In the genomic region with DNA sequence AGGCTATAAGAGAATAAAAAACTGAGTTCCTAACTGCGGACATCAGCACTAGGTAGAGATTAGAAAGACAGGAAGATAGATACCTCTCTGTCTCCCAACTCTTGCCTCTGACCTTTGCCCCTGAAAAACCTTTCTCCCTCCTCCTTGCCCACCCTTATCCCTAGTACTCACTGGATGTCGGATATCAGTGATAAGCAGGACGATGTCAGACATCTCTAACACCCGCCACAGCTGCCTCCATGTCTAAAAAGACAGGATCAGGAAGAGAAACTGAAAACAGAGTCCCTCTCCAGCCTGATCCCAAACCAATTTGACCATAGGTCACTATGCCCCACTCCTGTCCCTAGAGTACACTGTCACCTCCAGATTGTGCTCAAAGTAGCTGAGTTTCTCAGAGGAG, we compare ENCODE assay signal across 11 cellular contexts. TPM values are rescaled to one million over a fixed set of nuclear protein-coding genes. Genes with fewer than 3 reads are reported as not detected.
A peak's percentile ranks its signal among the peaks of the same experiment; 100 is the strongest.
DNase-seq lines count a peak whose midpoint lies in the region; ATAC-seq and TF ChIP-seq lines count a peak whose summit lies in the region.
"Had no signal": no experiment of that assay in that cellular context is flagged by ENCODE, and none has a peak within 500 bp of the region (broad histone marks: within the 10 kb centered on the region; RNA-seq: fewer than 3 reads in every experiment).

No MANE protein-coding gene starts in this region.

- peak overlapping the region; percentile 100 for H3K4me2 ChIP-seq in skeletal muscle satellite cell (ENCODE audit: low read length)

- peaks cover 96% of the 10 kb centered on the region for H3K36me3 Mint-ChIP-seq in activated T-cell treated with anti-CD3 and anti-CD28 coated beads, Interleukin-2, amount 50 U/mL, for 24 hours (ENCODE audit: low read depth)
- H3K36me3 Mint-ChIP-seq in activated CD4-positive, alpha-beta memory T cell treated with anti-CD3 and anti-CD28 coated beads, Interleukin-2, amount 10 ng/mL, durations not matched to agents 7 days and 5 days (ENCODE audit: low read depth), result peaks cover 58% of the 10 kb centered on the region

- no peaks in the 10 kb centered on the region for H3K9me3 Mint-ChIP-seq in activated T-cell treated with anti-CD3 and anti-CD28 coated beads, Interleukin-2, amount 50 U/mL, for 24 hours
- no peaks in the 10 kb centered on the region for H3K9me3 Mint-ChIP-seq in activated CD4-positive, alpha-beta memory T cell treated with anti-CD3 and anti-CD28 coated beads, Interleukin-2, amount 10 ng/mL, durations not matched to agents 7 days and 5 days

- peaks cover 41% of the 10 kb centered on the region for H3K36me3 ChIP-seq in skeletal muscle satellite cell (ENCODE audit: insufficient read depth, low read length)

- no peak for ATAC-seq in HG03442 (IDR thresholded peaks at IDR 0.05; ENCODE audit: unreplicated experiment)

- no peaks in the 10 kb centered on the region for H3K9me3 ChIP-seq in skeletal muscle satellite cell (replicated peaks; ENCODE audit: low read length)

- H3K4me3 Mint-ChIP-seq in activated T-cell treated with anti-CD3 and anti-CD28 coated beads, Interleukin-2, amount 50 U/mL, for 24 hours, result peak overlapping the region; percentile 96
- H3K4me3 Mint-ChIP-seq in activated CD4-positive, alpha-beta memory T cell treated with anti-CD3 and anti-CD28 coated beads, Interleukin-2, amount 10 ng/mL, durations not matched to agents 7 days and 5 days, result peak overlapping the region; percentile 95

- H3K4me1 Mint-ChIP-seq in activated T-cell treated with anti-CD3 and anti-CD28 coated beads, Interleukin-2, amount 50 U/mL, for 24 hours (ENCODE audit: low read depth), result peaks cover 35% of the 10 kb centered on the region
- peaks cover 38% of the 10 kb centered on the region for H3K4me1 Mint-ChIP-seq in activated CD4-positive, alpha-beta memory T cell treated with anti-CD3 and anti-CD28 coated beads, Interleukin-2, amount 10 ng/mL, durations not matched to agents 7 days and 5 days

- peak overlapping the region; percentile 93 for H3K9ac ChIP-seq in skeletal muscle satellite cell (ENCODE audit: low read depth, low read length)

- H3K4me3 ChIP-seq in fibroblast of villous mesenchyme (ENCODE audit: low read depth, low read length), result peak overlapping the region; percentile 100
- no peak overlapping the region for H3K4me3 ChIP-seq in skeletal muscle satellite cell (ENCODE audit: low read length)

- peak overlapping the region; percentile 99 for H3K27ac Mint-ChIP-seq in activated T-cell treated with anti-CD3 and anti-CD28 coated beads, Interleukin-2, amount 50 U/mL, for 24 hours
- H3K27ac Mint-ChIP-seq in activated CD4-positive, alpha-beta memory T cell treated with anti-CD3 and anti-CD28 coated beads, Interleukin-2, amount 10 ng/mL, durations not matched to agents 7 days and 5 days, result no peak overlapping the region

- no peak for DNase-seq in activated T-cell treated with anti-CD3 and anti-CD28 coated beads, Interleukin-2, amount 50 U/mL, for 24 hours
- no peak for DNase-seq in activated T-cell treated with anti-CD3 and anti-CD28 coated beads for 4 hours
- DNase-seq in activated CD4-positive, alpha-beta memory T cell treated with anti-CD3 and anti-CD28 coated beads, Interleukin-2, amount 10 ng/mL, durations not matched to agents 7 days and 5 days, result no peak
- DNase-seq in fibroblast of villous mesenchyme (ENCODE audit: low read depth), result no peak
- DNase-seq in stimulated activated CD4-positive, alpha-beta T cell treated with anti-CD3 and anti-CD28 coated beads, Interleukin-2, amount 100 ng/mL, for 48 hours, result no peak
- DNase-seq in stimulated activated CD4-positive, alpha-beta T cell treated with anti-CD3 and anti-CD28 coated beads, Interleukin-12 subunit alpha, Interleukin-12 subunit beta, amount 100 ng/mL, for 4 hours, result no peak
- DNase-seq: NCI-H2171 treated with DMSO at 0.1 percent for 48 hours, Right ventricle myocardium superior had no signal

- H3K27me3 Mint-ChIP-seq in activated T-cell treated with anti-CD3 and anti-CD28 coated beads, Interleukin-2, amount 50 U/mL, for 24 hours, result no peaks in the 10 kb centered on the region
- no peaks in the 10 kb centered on the region for H3K27me3 Mint-ChIP-seq in activated CD4-positive, alpha-beta memory T cell treated with anti-CD3 and anti-CD28 coated beads, Interleukin-2, amount 10 ng/mL, durations not matched to agents 7 days and 5 days

- H3K4me1 ChIP-seq in skeletal muscle satellite cell (ENCODE audit: control insufficient read depth, insufficient read depth, low read length), result peaks cover 17% of the 10 kb centered on the region

- no peaks in the 10 kb centered on the region for H3K27me3 ChIP-seq in skeletal muscle satellite cell (ENCODE audit: control insufficient read depth, insufficient read depth, low read length)
- H3K27me3 ChIP-seq: cardiac muscle cell had no signal

- POLR2A ChIA-PET in activated CD4-positive, alpha-beta memory T cell treated with anti-CD3 and anti-CD28 coated beads, Interleukin-2, amount 10 ng/mL, durations not matched to agents 7 days and 5 days (lab: Charles Lee), result interaction anchor here (0.7 to 5.8 kb wide), 7 partner anchors 11 to 64 kb away, joined by 3 to 73 read pairs (median 41); a partner anchor contains a TSS

- no peak for TF ChIP-seq CTCF in fibroblast of villous mesenchyme (IDR thresholded peaks at IDR 0.05; ENCODE audit: insufficient read depth, low read depth, low read length)

- CTCF ChIA-PET in activated CD4-positive, alpha-beta memory T cell treated with anti-CD3 and anti-CD28 coated beads, Interleukin-2, amount 10 ng/mL, durations not matched to agents 7 days and 5 days (lab: Charles Lee), result interaction anchor here (0.9 to 6.8 kb wide), 4 partner anchors 11 to 72 kb away, joined by 3 to 63 read pairs (median 4); no protein-coding TSS in a partner anchor

RNA-seq across cellular contexts. Expression of a gene that starts 1.9 kb away (rescaled TPM):
- 10 to 100 TPM; 62.1 to 70.8 TPM for total RNA-seq in activated CD4-positive, alpha-beta memory T cell treated with anti-CD3 and anti-CD28 coated beads, Interleukin-2, amount 10 ng/mL, durations not matched to agents 7 days and 5 days
- total RNA-seq in fibroblast of villous mesenchyme, result 50.3 and 52.7 TPM in 2 replicates
- 35.4 and 41.1 TPM in 2 replicates for total RNA-seq in skeletal muscle satellite cell (2012; rRNA removed)

RNA-seq across cellular contexts. Expression of a gene that starts 2.7 kb away (rescaled TPM):
- total RNA-seq in activated CD4-positive, alpha-beta memory T cell treated with anti-CD3 and anti-CD28 coated beads, Interleukin-2, amount 10 ng/mL, durations not matched to agents 7 days and 5 days, result 10 to 100 TPM; 15.3 TPM
- 5.8 and 6.0 TPM in 2 replicates for total RNA-seq in fibroblast of villous mesenchyme
- total RNA-seq in skeletal muscle satellite cell (2012; rRNA removed), result 3.9 and 10.4 TPM in 2 replicates

RNA-seq across cellular contexts. Expression of a gene that starts 16.8 kb away (rescaled TPM):
- total RNA-seq in activated CD4-positive, alpha-beta memory T cell treated with anti-CD3 and anti-CD28 coated beads, Interleukin-2, amount 10 ng/mL, durations not matched to agents 7 days and 5 days, result 10 to 100 TPM; 64.3 to 65.2 TPM
- 30.9 and 37.6 TPM in 2 replicates for total RNA-seq in fibroblast of villous mesenchyme
- 34.5 and 34.7 TPM in 2 replicates for total RNA-seq in skeletal muscle satellite cell (2012; rRNA removed)
